ENCODE assay signal across 23 cellular contexts in the genomic region with DNA sequence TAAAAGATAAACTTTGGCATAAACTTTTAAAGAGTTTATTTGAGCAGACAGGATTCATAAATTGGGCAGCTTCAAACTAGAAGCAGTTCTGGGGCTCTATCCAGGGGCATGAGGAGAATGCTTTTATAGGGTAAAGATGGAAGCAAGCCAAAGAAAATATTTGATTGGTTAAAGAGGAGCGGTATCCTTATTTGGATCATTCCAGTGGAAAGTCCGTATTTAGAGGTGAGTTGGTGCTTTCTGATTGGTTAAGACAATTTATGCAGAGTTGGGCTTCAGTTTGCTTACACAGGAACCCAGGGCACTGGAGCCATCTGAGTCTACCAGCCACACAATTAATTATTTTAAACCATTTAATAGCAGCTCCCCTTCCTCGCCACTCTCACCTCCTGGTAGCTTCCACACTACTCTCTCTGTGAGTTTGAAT. TPM values are rescaled to one million over a fixed set of nuclear protein-coding genes. Genes with fewer than 3 reads are reported as not detected.
DNase-seq lines count a peak whose midpoint lies in the region; ATAC-seq lines count a peak whose summit lies in the region.
"Had no signal": no experiment of that assay in that cellular context is flagged by ENCODE, and none has a peak within 500 bp of the region (broad histone marks: within the 10 kb centered on the region; RNA-seq: fewer than 3 reads in every experiment).

No MANE protein-coding gene starts in this region.

- DNase-seq in A172 (ENCODE audit: low spot score) (peak; percentile 61), GM23248 (peak; percentile 2), RPMI7951 (ENCODE audit: low read depth) (peak; percentile 14), left kidney (ENCODE audit: low read depth, low spot score) (peak; percentile 20), DMS153 treated with DMSO at 0.1 percent for 48 hours (lab: John Stamatoyannopoulos, UW; ENCODE audit: unreplicated experiment) (no peak), left ventricle myocardium superior (no peak), RPMI8226 (no peak)
- DNase-seq: ACHN; activated CD4-positive, alpha-beta T cell treated with anti-CD3 and anti-CD28 coated beads for 48 hours; activated CD8-positive, alpha-beta memory T cell treated with anti-CD3 and anti-CD28 coated beads, Interleukin-2, amount 10 ng/mL, durations not matched to agents 7 days and 5 days; effector memory CD8-positive, alpha-beta T cell; esophagus squamous epithelium; GOT3; head of caudate nucleus; immature natural killer cell; Kasumi-1; NCI-H1105 treated with DMSO at 0.1 percent for 48 hours; NCI-H524 treated with DMSO at 0.1 percent for 48 hours; nucleus accumbens; Right ventricle myocardium superior; uterus had no signal

- no peak overlapping the region for H3K4me2 ChIP-seq in GM23248 (ENCODE audit: unreplicated experiment)

- H3K4me1 ChIP-seq in GM23248 (ENCODE audit: insufficient read depth), result no peaks in the 10 kb centered on the region
- H3K4me1 ChIP-seq: esophagus squamous epithelium, suprapubic skin, uterus had no signal

- H3F3A ChIP-seq in GM23248 (ENCODE audit: insufficient read depth), result no peaks in the 10 kb centered on the region

- H3K79me2 ChIP-seq in GM23248 (ENCODE audit: insufficient read depth), result no peaks in the 10 kb centered on the region

- no peaks in the 10 kb centered on the region for H4K20me1 ChIP-seq in GM23248 (ENCODE audit: insufficient read depth)

- no peaks in the 10 kb centered on the region for H3K36me3 ChIP-seq in GM23248 (ENCODE audit: low read depth)
- H3K36me3 ChIP-seq: esophagus squamous epithelium, suprapubic skin, uterus had no signal

- no peak overlapping the region for H3K9ac ChIP-seq in GM23248

- ATAC-seq in HG03457 (IDR thresholded peaks at IDR 0.05; ENCODE audit: unreplicated experiment) (no peak), left ventricle myocardium superior (no peak)
- ATAC-seq: activated CD8-positive, alpha-beta memory T cell treated with anti-CD3 and anti-CD28 coated beads, Interleukin-2, amount 10 ng/mL, durations not matched to agents 7 days and 5 days; effector memory CD8-positive, alpha-beta T cell had no signal

- H3K9me2 ChIP-seq in GM23248 (ENCODE audit: insufficient read depth), result no peaks in the 10 kb centered on the region

- in situ Hi-C loops in GM23248 (cut with MboI), result no loop called here

- no peak overlapping the region for H2AFZ ChIP-seq in GM23248

- H3K27ac ChIP-seq in GM23248, result no peak overlapping the region
- H3K27ac ChIP-seq: esophagus squamous epithelium, suprapubic skin, uterus had no signal

- 32 to 35% methylated on average over 3 of the region's 3 CpGs for WGBS in GM23248 (ENCODE audit: low coverage in 1 of 2, low lambda C conversion rate in 2 of 2, missing lambda C conversion rate in 2 of 2), 2 experiments

- H3K4me3 ChIP-seq in GM23248, result no peak overlapping the region
- H3K4me3 ChIP-seq: esophagus squamous epithelium, suprapubic skin, uterus had no signal

- intact Hi-C loops in left ventricle myocardium superior (cut with micrococcal nuclease), result no loop called here

- H3K9me3 ChIP-seq in GM23248 (ENCODE audit: low read depth), result no peaks in the 10 kb centered on the region
- H3K9me3 ChIP-seq: esophagus squamous epithelium, suprapubic skin, uterus had no signal

- no peaks in the 10 kb centered on the region for H3K27me3 ChIP-seq in GM23248 (replicated peaks; ENCODE audit: insufficient read depth)
- H3K27me3 ChIP-seq: esophagus squamous epithelium, suprapubic skin, uterus had no signal

RNA-seq across cellular contexts. Expression of a gene that starts 37.9 kb away (rescaled TPM):
- 4.4 and 9.9 TPM in 2 replicates for total RNA-seq in A172 (2014; rRNA removed; shearing (Covaris generic))
- total RNA-seq in GM23248 (2014; rRNA removed; shearing (Covaris generic)), result 10.9 and 15.2 TPM in 2 replicates
- polyA plus RNA-seq in GM23248 (2016; fragmentation: Nextera tagmentation; extraction: Ambion mirVana), result 3.2 and 3.3 TPM in 2 replicates
- total RNA-seq in RPMI7951 (2014; rRNA removed; shearing (Covaris generic)), result 8.0 and 10.3 TPM in 2 replicates
- total RNA-seq in left ventricle myocardium superior, result 8.5 TPM

Comparison
In these comparisons a context has a peak if more than half of its experiments do, and no peak if none do; other contexts are left out.
1. DNase-seq: peak in A172 (single experiment), GM23248 (single experiment), RPMI7951 (single experiment) and left kidney (single experiment); none in DMS153 treated with DMSO at 0.1 percent for 48 hours (single experiment), left ventricle myocardium superior (single experiment) and RPMI8226 (single experiment).